Comparison of ENCODE assay signal across 8 cellular contexts in genomic region chr16:67428146-67428731, GRCh38. TPM values are rescaled to one million over a fixed set of nuclear protein-coding genes. Genes with fewer than 3 reads are reported as not detected.
DNase-seq lines count a peak whose midpoint lies in the region; ATAC-seq and TF ChIP-seq lines count a peak whose summit lies in the region.

No MANE protein-coding gene starts in this region.

- H3K4me1 Mint-ChIP-seq in activated T-cell treated with anti-CD3 and anti-CD28 coated beads, Interleukin-2, amount 50 U/mL, for 72 hours (ENCODE audit: low read depth): peaks cover 4% of the 10 kb centered on the region

- BruUV-seq in OCI-LY7 (replicated peaks; lab: Mats Ljungman, UMichigan): no TSS peak

- H2AFZ ChIP-seq in OCI-LY7 (ENCODE audit: low read length): no peak overlapping the region

- intact Hi-C loops in OCI-LY7 (cut with micrococcal nuclease; ENCODE audit: unreplicated experiment) (loop anchor here (1.0 kb wide), 3 partner anchors 19 to 86 kb away; no protein-coding TSS in a partner anchor), uterus (cut with DNase I; ENCODE audit: low total_unique reads) (loop anchor here (5.0 kb wide), 1 partner anchor 34 kb away; no protein-coding TSS in a partner anchor)

- DNase-seq in DMS 273 (lab: John Stamatoyannopoulos, UW; ENCODE audit: unreplicated experiment): peak; percentile 92
- peak; percentile 91 for DNase-seq in HuH-7 (ENCODE audit: low spot score)
- DNase-seq in OCI-LY7 (ENCODE audit: low spot score): peak; percentile 70
- peak; percentile 73 to 75 for DNase-seq in activated T-cell treated with anti-CD3 and anti-CD28 coated beads, Interleukin-2, amount 50 U/mL, for 72 hours
- DNase-seq in fibroblast of the aortic adventitia (ENCODE audit: low read depth): peak; percentile 59
- DNase-seq in uterus: peak; percentile 82 to 83

- H3K27ac ChIP-seq in OCI-LY7 (ENCODE audit: low read depth, low read length, poor library complexity, severe bottlenecking): no peak overlapping the region
- no peak overlapping the region for H3K27ac ChIP-seq in neutrophil
- peak overlapping the region; percentile 5 to 48 for H3K27ac ChIP-seq in uterus

- H4K20me1 ChIP-seq in OCI-LY7 (ENCODE audit: insufficient read depth, low read length): no peaks in the 10 kb centered on the region

- H3K27me3 Mint-ChIP-seq in activated T-cell treated with anti-CD3 and anti-CD28 coated beads, Interleukin-2, amount 50 U/mL, for 72 hours (ENCODE audit: low read depth): peaks cover 30% of the 10 kb centered on the region

- TF ChIP-seq CTCF in OCI-LY7 (conservative IDR thresholded peaks at IDR 0.05; ENCODE audit: low read length): peak; percentile 79
- TF ChIP-seq CTCF in fibroblast of the aortic adventitia (IDR thresholded peaks at IDR 0.05; ENCODE audit: insufficient read depth, low read length): peak; percentile 92
- TF ChIP-seq CTCF in neutrophil (IDR thresholded peaks at IDR 0.05): peak; percentile 57
- peak; percentile 92 to 93 (median 92) for TF ChIP-seq CTCF in uterus (IDR thresholded peaks at IDR 0.05)

- H3K79me2 ChIP-seq in OCI-LY7 (ENCODE audit: insufficient read depth, low read depth, low read length): no peaks in the 10 kb centered on the region

- H3K9me2 ChIP-seq in OCI-LY7 (ENCODE audit: insufficient read depth, low read length): no peaks in the 10 kb centered on the region

- CTCF ChIA-PET in OCI-LY7 (lab: Charles Lee; ENCODE audit: unreplicated experiment): interaction anchor here (0.6 to 1.9 kb wide), 3 partner anchors 9 to 168 kb away, joined by 3 to 4 read pairs (median 4); no protein-coding TSS in a partner anchor

- no peaks in the 10 kb centered on the region for H3K9me3 Mint-ChIP-seq in activated T-cell treated with anti-CD3 and anti-CD28 coated beads, Interleukin-2, amount 50 U/mL, for 72 hours

- no peaks in the 10 kb centered on the region for H3K4me1 ChIP-seq in OCI-LY7 (ENCODE audit: insufficient read depth, low read length, poor library complexity, severe bottlenecking)
- H3K4me1 ChIP-seq in neutrophil (ENCODE audit: control insufficient read depth in 1 of 2, insufficient read depth in 1 of 2, low read depth in 1 of 2, low read length in 1 of 2): peaks cover 15 to 21% of the 10 kb centered on the region in 2 experiments
- peaks cover 0 to 21% of the 10 kb centered on the region in 2 donors for H3K4me1 ChIP-seq in uterus

- no peaks in the 10 kb centered on the region for H3K36me3 Mint-ChIP-seq in activated T-cell treated with anti-CD3 and anti-CD28 coated beads, Interleukin-2, amount 50 U/mL, for 72 hours (ENCODE audit: insufficient read depth in 2 of 2)

- no peaks in the 10 kb centered on the region for H3K9me3 ChIP-seq in OCI-LY7 (ENCODE audit: low read length)
- H3K9me3 ChIP-seq in neutrophil: no peaks in the 10 kb centered on the region
- H3K9me3 ChIP-seq in uterus: no peaks in the 10 kb centered on the region

- ATAC-seq in activated T-cell treated with anti-CD3 and anti-CD28 coated beads, Interleukin-2, amount 50 U/mL, for 72 hours (replicated peaks in 1 of 2): peak; percentile 69
- ATAC-seq in HG03354 (IDR thresholded peaks at IDR 0.05; ENCODE audit: poor library complexity, severe bottlenecking, unreplicated experiment): no peak

- H3K4me3 ChIP-seq in OCI-LY7 (ENCODE audit: low read depth, low read length, poor library complexity, severe bottlenecking): no peak overlapping the region
- H3K4me3 ChIP-seq in fibroblast of the aortic adventitia (ENCODE audit: low read depth, low read length): no peak overlapping the region
- H3K4me3 ChIP-seq in neutrophil (ENCODE audit: low read depth in 1 of 2, low read length in 1 of 2): no peak overlapping the region
- no peak overlapping the region for H3K4me3 ChIP-seq in uterus

- no peak overlapping the region for H3K4me2 ChIP-seq in OCI-LY7 (ENCODE audit: low read length)

- no peak overlapping the region for H3K4me3 Mint-ChIP-seq in activated T-cell treated with anti-CD3 and anti-CD28 coated beads, Interleukin-2, amount 50 U/mL, for 72 hours

- POLR2A ChIA-PET in OCI-LY7 (lab: Charles Lee): no interaction called here

- H3K27ac Mint-ChIP-seq in activated T-cell treated with anti-CD3 and anti-CD28 coated beads, Interleukin-2, amount 50 U/mL, for 72 hours: no peak overlapping the region

- H3K27me3 ChIP-seq in neutrophil: peaks cover 96% of the 10 kb centered on the region
- no peaks in the 10 kb centered on the region for H3K27me3 ChIP-seq in uterus

- H3K36me3 ChIP-seq in OCI-LY7 (ENCODE audit: insufficient read depth, low read length): no peaks in the 10 kb centered on the region
- no peaks in the 10 kb centered on the region for H3K36me3 ChIP-seq in neutrophil
- H3K36me3 ChIP-seq in uterus: no peaks in the 10 kb centered on the region

- TF ChIP-seq POLR2A in uterus (IDR thresholded peaks at IDR 0.05): no peak

RNA-seq across cellular contexts. Expression of gene HSD11B2, which starts 2.7 kb away (rescaled TPM):
- not detected in 2 replicates for total RNA-seq in OCI-LY7 (2014; rRNA removed; shearing (Covaris generic))
- total RNA-seq in OCI-LY7 (2022) (not detected in 2 replicates), fibroblast of the aortic adventitia (ENCODE audit: low replicate concordance) (not detected in 2 replicates), uterus (10 to 100 TPM in 2 of 4 donors, 1 to 10 TPM in 2; 1.2 to 82.1 (median 9.7) TPM)
- 1 to 10 TPM in 1 of 2 donors, under 1 TPM in 1; 0.53 to 1.1 TPM for total RNA-seq in activated T-cell treated with anti-CD3 and anti-CD28 coated beads, Interleukin-2, amount 50 U/mL, for 72 hours

RNA-seq across cellular contexts. Expression of gene ZDHHC1, which starts 12.0 kb away (rescaled TPM):
- not detected in 2 replicates for total RNA-seq in OCI-LY7 (2014; rRNA removed; shearing (Covaris generic))
- total RNA-seq in OCI-LY7 (2022) (not detected in 2 replicates), fibroblast of the aortic adventitia (ENCODE audit: low replicate concordance) (7.1 and 7.6 TPM in 2 replicates), uterus (10 to 100 TPM; 14.7 to 30.6 (median 25.6) TPM)
- 1 to 10 TPM; 1.9 to 2.1 TPM for total RNA-seq in activated T-cell treated with anti-CD3 and anti-CD28 coated beads, Interleukin-2, amount 50 U/mL, for 72 hours

RNA-seq across cellular contexts. Expression of gene TPPP3, which starts 34.9 kb away (rescaled TPM):
- not detected in 2 replicates for total RNA-seq in OCI-LY7 (2014; rRNA removed; shearing (Covaris generic))
- total RNA-seq in OCI-LY7 (2022): not detected in 2 replicates
- total RNA-seq in activated T-cell treated with anti-CD3 and anti-CD28 coated beads, Interleukin-2, amount 50 U/mL, for 72 hours: under 1 TPM in 1 of 2 donors, not detected in 1; 0.16 TPM
- 0.74 and 0.99 TPM in 2 replicates for total RNA-seq in fibroblast of the aortic adventitia (ENCODE audit: low replicate concordance)
- total RNA-seq in uterus: 10 to 100 TPM; 13.4 to 26.6 (median 16.2) TPM

RNA-seq across cellular contexts. Expression of gene ATP6V0D1, which starts 52.7 kb away (rescaled TPM):
- 13.5 and 24.4 TPM in 2 replicates for total RNA-seq in OCI-LY7 (2014; rRNA removed; shearing (Covaris generic))
- total RNA-seq in OCI-LY7 (2022) (34.0 and 38.0 TPM in 2 replicates), fibroblast of the aortic adventitia (ENCODE audit: low replicate concordance) (47.8 and 114 TPM in 2 replicates), uterus (100 to 1,000 TPM in 2 of 4 donors, 10 to 100 TPM in 2; 67.4 to 243 (median 100) TPM)
- 10 to 100 TPM; 27.9 to 28.1 TPM for total RNA-seq in activated T-cell treated with anti-CD3 and anti-CD28 coated beads, Interleukin-2, amount 50 U/mL, for 72 hours

RNA-seq across cellular contexts. Expression of gene AGRP, which starts 55.1 kb away (rescaled TPM):
- not detected in 2 replicates for total RNA-seq in OCI-LY7 (2014; rRNA removed; shearing (Covaris generic))
- total RNA-seq in OCI-LY7 (2022) (0.52 TPM in 1 of 2 replicates, not detected in the other), fibroblast of the aortic adventitia (ENCODE audit: low replicate concordance) (not detected in 2 replicates), uterus (not detected)
- total RNA-seq in activated T-cell treated with anti-CD3 and anti-CD28 coated beads, Interleukin-2, amount 50 U/mL, for 72 hours: not detected

Comparison
In these comparisons a context has a peak if more than half of its experiments do, and no peak if none do; other contexts are left out.
1. H3K27ac ChIP-seq: peak in uterus (2 of 2); none in OCI-LY7 (single experiment) and neutrophil (single experiment).
2. Peak in every context shown above with its lines, with median percentiles within 50 percentile points of each other: DNase-seq and CTCF ChIP-seq.